ENCODE assay signal across 1 cellular context in the genomic region with DNA sequence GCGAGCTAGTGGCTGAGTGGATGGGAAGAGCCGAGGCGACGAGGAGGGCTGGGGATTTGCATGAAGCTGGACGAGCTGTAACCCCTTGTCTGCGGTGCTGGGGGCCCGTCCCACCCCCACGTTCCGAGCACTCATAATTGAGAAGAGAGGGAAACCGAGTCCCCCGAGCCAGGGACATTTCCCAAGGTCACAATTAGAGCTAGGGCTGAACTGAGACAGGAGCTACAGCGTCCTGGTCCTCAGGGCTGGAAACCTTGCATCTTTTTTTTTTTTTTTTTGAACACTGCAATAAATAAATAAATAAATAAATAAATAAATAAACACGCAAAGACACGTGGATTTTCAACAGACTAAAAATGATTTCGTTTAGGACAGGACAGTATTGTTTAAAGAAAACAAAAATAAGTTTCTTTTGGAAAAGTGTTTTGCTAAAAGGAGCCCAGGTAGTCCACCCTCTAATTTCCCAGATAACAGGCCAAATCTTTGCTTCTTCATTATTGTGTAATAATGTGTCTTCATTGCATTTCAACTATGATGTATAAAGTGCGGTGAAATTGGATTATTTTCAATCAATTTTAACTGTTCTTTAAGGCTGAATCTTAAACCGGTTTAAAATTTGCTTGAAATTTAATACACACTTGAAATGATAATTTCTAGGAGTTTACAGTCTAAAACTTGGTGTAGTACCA.
TF ChIP-seq lines count a peak whose summit lies in the region.

No MANE protein-coding gene starts in this region.

TF ChIP-seq in HepG2, 621 proteins besides CTCF, POLR2A, EP300 and RAD21 (continues in another document):
- TF ChIP-seq, protein P1, sequence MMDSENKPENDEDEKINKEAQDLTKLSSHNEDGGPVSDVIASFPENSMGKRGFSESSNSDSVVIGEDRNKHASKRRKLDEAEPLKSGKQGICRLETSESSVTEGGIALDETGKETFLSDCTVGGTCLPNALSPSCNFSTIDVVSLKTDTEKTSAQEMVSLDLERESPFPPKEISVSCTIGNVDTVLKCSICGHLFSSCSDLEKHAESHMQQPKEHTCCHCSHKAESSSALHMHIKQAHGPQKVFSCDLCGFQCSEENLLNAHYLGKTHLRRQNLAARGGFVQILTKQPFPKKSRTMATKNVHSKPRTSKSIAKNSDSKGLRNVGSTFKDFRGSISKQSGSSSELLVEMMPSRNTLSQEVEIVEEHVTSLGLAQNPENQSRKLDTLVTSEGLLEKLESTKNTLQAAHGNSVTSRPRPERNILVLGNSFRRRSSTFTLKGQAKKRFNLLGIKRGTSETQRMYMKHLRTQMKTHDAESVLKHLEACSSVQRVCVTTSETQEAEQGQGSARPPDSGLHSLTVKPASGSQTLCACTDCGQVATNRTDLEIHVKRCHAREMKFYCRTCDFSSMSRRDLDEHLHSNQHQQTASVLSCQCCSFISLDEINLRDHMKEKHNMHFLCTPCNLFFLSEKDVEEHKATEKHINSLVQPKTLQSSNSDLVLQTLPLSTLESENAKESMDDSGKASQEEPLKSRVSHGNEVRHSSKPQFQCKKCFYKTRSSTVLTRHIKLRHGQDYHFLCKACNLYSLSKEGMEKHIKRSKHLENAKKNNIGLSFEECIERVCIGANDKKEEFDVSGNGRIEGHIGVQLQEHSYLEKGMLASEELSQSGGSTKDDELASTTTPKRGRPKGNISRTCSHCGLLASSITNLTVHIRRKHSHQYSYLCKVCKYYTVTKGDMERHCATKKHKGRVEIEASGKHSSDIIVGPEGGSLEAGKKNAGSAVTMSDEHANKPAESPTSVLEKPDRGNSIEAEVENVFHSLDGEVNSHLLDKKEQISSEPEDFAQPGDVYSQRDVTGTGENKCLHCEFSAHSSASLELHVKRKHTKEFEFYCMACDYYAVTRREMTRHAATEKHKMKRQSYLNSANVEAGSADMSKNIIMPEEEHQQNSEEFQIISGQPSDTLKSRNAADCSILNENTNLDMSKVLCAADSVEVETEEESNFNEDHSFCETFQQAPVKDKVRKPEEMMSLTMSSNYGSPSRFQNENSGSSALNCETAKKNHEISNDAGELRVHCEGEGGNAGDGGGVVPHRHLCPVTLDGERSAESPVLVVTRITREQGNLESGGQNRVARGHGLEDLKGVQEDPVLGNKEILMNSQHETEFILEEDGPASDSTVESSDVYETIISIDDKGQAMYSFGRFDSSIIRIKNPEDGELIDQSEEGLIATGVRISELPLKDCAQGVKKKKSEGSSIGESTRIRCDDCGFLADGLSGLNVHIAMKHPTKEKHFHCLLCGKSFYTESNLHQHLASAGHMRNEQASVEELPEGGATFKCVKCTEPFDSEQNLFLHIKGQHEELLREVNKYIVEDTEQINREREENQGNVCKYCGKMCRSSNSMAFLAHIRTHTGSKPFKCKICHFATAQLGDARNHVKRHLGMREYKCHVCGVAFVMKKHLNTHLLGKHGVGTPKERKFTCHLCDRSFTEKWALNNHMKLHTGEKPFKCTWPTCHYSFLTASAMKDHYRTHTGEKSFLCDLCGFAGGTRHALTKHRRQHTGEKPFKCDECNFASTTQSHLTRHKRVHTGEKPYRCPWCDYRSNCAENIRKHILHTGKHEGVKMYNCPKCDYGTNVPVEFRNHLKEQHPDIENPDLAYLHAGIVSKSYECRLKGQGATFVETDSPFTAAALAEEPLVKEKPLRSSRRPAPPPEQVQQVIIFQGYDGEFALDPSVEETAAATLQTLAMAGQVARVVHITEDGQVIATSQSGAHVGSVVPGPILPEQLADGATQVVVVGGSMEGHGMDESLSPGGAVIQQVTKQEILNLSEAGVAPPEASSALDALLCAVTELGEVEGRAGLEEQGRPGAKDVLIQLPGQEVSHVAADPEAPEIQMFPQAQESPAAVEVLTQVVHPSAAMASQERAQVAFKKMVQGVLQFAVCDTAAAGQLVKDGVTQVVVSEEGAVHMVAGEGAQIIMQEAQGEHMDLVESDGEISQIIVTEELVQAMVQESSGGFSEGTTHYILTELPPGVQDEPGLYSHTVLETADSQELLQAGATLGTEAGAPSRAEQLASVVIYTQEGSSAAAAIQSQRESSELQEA (CRISPR knock-in tag; IDR thresholded peaks at IDR 0.05; ENCODE audit: not compliant biosample characterization) = no peak
- TF ChIP-seq ZNF652 (CRISPR knock-in tag; IDR thresholded peaks at IDR 0.05; ENCODE audit: borderline replicate concordance, low read depth) (peak; percentile 41; the same call in 1 of the 2 replicates), ZNF331 (CRISPR knock-in tag; IDR thresholded peaks at IDR 0.05) (no peak), MTF1 (CRISPR knock-in tag; IDR thresholded peaks at IDR 0.05) (no peak), ZNF570 (CRISPR knock-in tag; IDR thresholded peaks at IDR 0.05; ENCODE audit: borderline replicate concordance) (no peak), ZFP36 (IDR thresholded peaks at IDR 0.05; ENCODE audit: borderline replicate concordance, low read depth, low read length, partially characterized antibody) (no peak), AKAP8 (CRISPR knock-in tag; IDR thresholded peaks at IDR 0.05) (no peak), HNRNPK (IDR thresholded peaks at IDR 0.05; ENCODE audit: low read depth, low read length, poor library complexity, severe bottlenecking) (no peak), MYNN (CRISPR knock-in tag; IDR thresholded peaks at IDR 0.05; ENCODE audit: low read depth) (no peak), GZF1 (CRISPR knock-in tag; IDR thresholded peaks at IDR 0.05) (no peak), ZNF160 (CRISPR knock-in tag; IDR thresholded peaks at IDR 0.05) (no peak), ETV6 (CRISPR knock-in tag; conservative IDR thresholded peaks at IDR 0.05) (no peak), RFXAP (CRISPR knock-in tag; IDR thresholded peaks at IDR 0.05; ENCODE audit: borderline replicate concordance) (no peak), ZNF703 (CRISPR knock-in tag; IDR thresholded peaks at IDR 0.05; ENCODE audit: borderline replicate concordance) (no peak), CEBPG (CRISPR knock-in tag; IDR thresholded peaks at IDR 0.05) (0 out of 2 replicates have a peak, but pooled peaks have one; percentile 32), SSRP1 (CRISPR knock-in tag; IDR thresholded peaks at IDR 0.05) (no peak), TBP (CRISPR knock-in tag; IDR thresholded peaks at IDR 0.05) (no peak), FOXJ3 (CRISPR knock-in tag; IDR thresholded peaks at IDR 0.05; ENCODE audit: borderline replicate concordance) (no peak), SMAD9 (CRISPR knock-in tag; IDR thresholded peaks at IDR 0.05) (no peak), U2AF1 (optimal IDR thresholded peaks at IDR 0.05; ENCODE audit: low read depth, low read length) (no peak), ZNF891 (CRISPR knock-in tag; IDR thresholded peaks at IDR 0.05) (0 out of 2 replicates have a peak, but pooled peaks have one; percentile 5), BRCA1 (CRISPR knock-in tag; IDR thresholded peaks at IDR 0.05) (0 out of 2 replicates have a peak, but pooled peaks have one; percentile 30), ZNF431 (CRISPR knock-in tag; IDR thresholded peaks at IDR 0.05; ENCODE audit: borderline replicate concordance, low read depth) (no peak), DMAP1 (CRISPR knock-in tag; IDR thresholded peaks at IDR 0.05) (no peak), TBL1XR1 (IDR thresholded peaks at IDR 0.05; ENCODE audit: borderline replicate concordance, low read length, partially characterized antibody) (no peak), FOXK2 (IDR thresholded peaks at IDR 0.05) (no peak), CEBPB (IDR thresholded peaks at IDR 0.05; ENCODE audit: borderline replicate concordance, low read depth, low read length) (peak; percentile 82), PAF1 (CRISPR knock-in tag; IDR thresholded peaks at IDR 0.05) (no peak)
- TF ChIP-seq, protein P2, sequence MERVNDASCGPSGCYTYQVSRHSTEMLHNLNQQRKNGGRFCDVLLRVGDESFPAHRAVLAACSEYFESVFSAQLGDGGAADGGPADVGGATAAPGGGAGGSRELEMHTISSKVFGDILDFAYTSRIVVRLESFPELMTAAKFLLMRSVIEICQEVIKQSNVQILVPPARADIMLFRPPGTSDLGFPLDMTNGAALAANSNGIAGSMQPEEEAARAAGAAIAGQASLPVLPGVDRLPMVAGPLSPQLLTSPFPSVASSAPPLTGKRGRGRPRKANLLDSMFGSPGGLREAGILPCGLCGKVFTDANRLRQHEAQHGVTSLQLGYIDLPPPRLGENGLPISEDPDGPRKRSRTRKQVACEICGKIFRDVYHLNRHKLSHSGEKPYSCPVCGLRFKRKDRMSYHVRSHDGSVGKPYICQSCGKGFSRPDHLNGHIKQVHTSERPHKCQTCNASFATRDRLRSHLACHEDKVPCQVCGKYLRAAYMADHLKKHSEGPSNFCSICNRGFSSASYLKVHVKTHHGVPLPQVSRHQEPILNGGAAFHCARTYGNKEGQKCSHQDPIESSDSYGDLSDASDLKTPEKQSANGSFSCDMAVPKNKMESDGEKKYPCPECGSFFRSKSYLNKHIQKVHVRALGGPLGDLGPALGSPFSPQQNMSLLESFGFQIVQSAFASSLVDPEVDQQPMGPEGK (CRISPR knock-in tag; IDR thresholded peaks at IDR 0.05) = peak; percentile 87
- TF ChIP-seq, protein P3, sequence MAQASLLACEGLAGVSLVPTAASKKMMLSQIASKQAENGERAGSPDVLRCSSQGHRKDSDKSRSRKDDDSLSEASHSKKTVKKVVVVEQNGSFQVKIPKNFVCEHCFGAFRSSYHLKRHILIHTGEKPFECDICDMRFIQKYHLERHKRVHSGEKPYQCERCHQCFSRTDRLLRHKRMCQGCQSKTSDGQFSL (CRISPR knock-in tag; IDR thresholded peaks at IDR 0.05) = no peak
- TF ChIP-seq, protein P4, sequence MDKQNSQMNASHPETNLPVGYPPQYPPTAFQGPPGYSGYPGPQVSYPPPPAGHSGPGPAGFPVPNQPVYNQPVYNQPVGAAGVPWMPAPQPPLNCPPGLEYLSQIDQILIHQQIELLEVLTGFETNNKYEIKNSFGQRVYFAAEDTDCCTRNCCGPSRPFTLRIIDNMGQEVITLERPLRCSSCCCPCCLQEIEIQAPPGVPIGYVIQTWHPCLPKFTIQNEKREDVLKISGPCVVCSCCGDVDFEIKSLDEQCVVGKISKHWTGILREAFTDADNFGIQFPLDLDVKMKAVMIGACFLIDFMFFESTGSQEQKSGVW (CRISPR knock-in tag; IDR thresholded peaks at IDR 0.05; ENCODE audit: borderline replicate concordance) = no peak
- TF ChIP-seq, protein P5, sequence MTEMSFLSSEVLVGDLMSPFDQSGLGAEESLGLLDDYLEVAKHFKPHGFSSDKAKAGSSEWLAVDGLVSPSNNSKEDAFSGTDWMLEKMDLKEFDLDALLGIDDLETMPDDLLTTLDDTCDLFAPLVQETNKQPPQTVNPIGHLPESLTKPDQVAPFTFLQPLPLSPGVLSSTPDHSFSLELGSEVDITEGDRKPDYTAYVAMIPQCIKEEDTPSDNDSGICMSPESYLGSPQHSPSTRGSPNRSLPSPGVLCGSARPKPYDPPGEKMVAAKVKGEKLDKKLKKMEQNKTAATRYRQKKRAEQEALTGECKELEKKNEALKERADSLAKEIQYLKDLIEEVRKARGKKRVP (CRISPR knock-in tag; IDR thresholded peaks at IDR 0.05) = no peak
- TF ChIP-seq, protein P6, sequence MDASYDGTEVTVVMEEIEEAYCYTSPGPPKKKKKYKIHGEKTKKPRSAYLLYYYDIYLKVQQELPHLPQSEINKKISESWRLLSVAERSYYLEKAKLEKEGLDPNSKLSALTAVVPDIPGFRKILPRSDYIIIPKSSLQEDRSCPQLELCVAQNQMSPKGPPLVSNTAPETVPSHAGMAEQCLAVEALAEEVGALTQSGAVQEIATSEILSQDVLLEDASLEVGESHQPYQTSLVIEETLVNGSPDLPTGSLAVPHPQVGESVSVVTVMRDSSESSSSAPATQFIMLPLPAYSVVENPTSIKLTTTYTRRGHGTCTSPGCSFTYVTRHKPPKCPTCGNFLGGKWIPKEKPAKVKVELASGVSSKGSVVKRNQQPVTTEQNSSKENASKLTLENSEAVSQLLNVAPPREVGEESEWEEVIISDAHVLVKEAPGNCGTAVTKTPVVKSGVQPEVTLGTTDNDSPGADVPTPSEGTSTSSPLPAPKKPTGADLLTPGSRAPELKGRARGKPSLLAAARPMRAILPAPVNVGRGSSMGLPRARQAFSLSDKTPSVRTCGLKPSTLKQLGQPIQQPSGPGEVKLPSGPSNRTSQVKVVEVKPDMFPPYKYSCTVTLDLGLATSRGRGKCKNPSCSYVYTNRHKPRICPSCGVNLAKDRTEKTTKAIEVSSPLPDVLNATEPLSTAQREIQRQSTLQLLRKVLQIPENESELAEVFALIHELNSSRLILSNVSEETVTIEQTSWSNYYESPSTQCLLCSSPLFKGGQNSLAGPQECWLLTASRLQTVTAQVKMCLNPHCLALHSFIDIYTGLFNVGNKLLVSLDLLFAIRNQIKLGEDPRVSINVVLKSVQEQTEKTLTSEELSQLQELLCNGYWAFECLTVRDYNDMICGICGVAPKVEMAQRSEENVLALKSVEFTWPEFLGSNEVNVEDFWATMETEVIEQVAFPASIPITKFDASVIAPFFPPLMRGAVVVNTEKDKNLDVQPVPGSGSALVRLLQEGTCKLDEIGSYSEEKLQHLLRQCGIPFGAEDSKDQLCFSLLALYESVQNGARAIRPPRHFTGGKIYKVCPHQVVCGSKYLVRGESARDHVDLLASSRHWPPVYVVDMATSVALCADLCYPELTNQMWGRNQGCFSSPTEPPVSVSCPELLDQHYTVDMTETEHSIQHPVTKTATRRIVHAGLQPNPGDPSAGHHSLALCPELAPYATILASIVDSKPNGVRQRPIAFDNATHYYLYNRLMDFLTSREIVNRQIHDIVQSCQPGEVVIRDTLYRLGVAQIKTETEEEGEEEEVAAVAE (CRISPR knock-in tag; IDR thresholded peaks at IDR 0.05; ENCODE audit: borderline replicate concordance) = no peak
- TF ChIP-seq, protein P7, sequence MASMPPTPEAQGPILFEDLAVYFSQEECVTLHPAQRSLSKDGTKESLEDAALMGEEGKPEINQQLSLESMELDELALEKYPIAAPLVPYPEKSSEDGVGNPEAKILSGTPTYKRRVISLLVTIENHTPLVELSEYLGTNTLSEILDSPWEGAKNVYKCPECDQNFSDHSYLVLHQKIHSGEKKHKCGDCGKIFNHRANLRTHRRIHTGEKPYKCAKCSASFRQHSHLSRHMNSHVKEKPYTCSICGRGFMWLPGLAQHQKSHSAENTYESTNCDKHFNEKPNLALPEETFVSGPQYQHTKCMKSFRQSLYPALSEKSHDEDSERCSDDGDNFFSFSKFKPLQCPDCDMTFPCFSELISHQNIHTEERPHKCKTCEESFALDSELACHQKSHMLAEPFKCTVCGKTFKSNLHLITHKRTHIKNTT (CRISPR knock-in tag; IDR thresholded peaks at IDR 0.05) = no peak
- TF ChIP-seq, protein P8, sequence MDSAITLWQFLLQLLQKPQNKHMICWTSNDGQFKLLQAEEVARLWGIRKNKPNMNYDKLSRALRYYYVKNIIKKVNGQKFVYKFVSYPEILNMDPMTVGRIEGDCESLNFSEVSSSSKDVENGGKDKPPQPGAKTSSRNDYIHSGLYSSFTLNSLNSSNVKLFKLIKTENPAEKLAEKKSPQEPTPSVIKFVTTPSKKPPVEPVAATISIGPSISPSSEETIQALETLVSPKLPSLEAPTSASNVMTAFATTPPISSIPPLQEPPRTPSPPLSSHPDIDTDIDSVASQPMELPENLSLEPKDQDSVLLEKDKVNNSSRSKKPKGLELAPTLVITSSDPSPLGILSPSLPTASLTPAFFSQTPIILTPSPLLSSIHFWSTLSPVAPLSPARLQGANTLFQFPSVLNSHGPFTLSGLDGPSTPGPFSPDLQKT (CRISPR knock-in tag; IDR thresholded peaks at IDR 0.05; ENCODE audit: borderline replicate concordance) = no peak
- TF ChIP-seq, protein P9, sequence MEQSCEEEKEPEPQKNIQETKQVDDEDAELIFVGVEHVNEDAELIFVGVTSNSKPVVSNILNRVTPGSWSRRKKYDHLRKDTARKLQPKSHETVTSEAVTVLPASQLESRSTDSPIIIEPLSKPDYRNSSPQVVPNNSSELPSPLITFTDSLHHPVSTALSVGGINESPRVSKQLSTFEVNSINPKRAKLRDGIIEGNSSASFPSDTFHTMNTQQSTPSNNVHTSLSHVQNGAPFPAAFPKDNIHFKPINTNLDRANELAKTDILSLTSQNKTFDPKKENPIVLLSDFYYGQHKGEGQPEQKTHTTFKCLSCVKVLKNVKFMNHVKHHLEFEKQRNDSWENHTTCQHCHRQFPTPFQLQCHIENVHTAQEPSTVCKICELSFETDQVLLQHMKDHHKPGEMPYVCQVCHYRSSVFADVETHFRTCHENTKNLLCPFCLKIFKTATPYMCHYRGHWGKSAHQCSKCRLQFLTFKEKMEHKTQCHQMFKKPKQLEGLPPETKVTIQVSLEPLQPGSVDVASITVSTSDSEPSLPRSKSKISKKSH (CRISPR knock-in tag; IDR thresholded peaks at IDR 0.05; ENCODE audit: borderline replicate concordance) = peak; percentile 67; the same call in 1 of the 2 replicates
